8 cellular contexts compared by ENCODE assay signal in genomic region chr6:139474145-139475108, GRCh38.
DNase-seq lines count a peak whose midpoint lies in the region; ATAC-seq and TF ChIP-seq lines count a peak whose summit lies in the region.

No MANE protein-coding gene starts in this region.

- no peaks in the 10 kb centered on the region for H3K9me3 Mint-ChIP-seq in chondrocyte (ENCODE audit: low read depth)

- H3K4me1 Mint-ChIP-seq in chondrocyte (ENCODE audit: low read depth) = peaks cover 31% of the 10 kb centered on the region

- H3K27me3 ChIP-seq in muscle layer of colon (ENCODE audit: control insufficient read depth in 1 of 2, insufficient read depth in 2 of 2, low read length in 2 of 2) = no peaks in the 10 kb centered on the region

- no peak overlapping the region for H3K9ac ChIP-seq in muscle layer of colon (ENCODE audit: low read length)

- H3K9me3 ChIP-seq in muscle layer of colon (ENCODE audit: low read length) = no peaks in the 10 kb centered on the region

- H3K27ac ChIP-seq in muscle layer of colon (ENCODE audit: low read depth, low read length) = peak overlapping the region; percentile 73

- H3K27ac Mint-ChIP-seq in chondrocyte (ENCODE audit: unreplicated experiment) = peak overlapping the region; percentile 89

- TF ChIP-seq CTCF in chondrocyte (IDR thresholded peaks at IDR 0.05) = no peak

- H3K36me3 Mint-ChIP-seq in chondrocyte (ENCODE audit: low read depth) = no peaks in the 10 kb centered on the region

- DNase-seq in AG08395 (ENCODE audit: low spot score) (peak; percentile 24), NCI-H1694 (lab: John Stamatoyannopoulos, UW) (peak; percentile 82), chondrocyte (ENCODE audit: low spot score) (no peak), SW480 (ENCODE audit: low spot score) (no peak), NCI-H345 treated with DMSO at 0.1 percent for 48 hours (lab: John Stamatoyannopoulos, UW; ENCODE audit: unreplicated experiment) (no peak)

- H3K4me1 ChIP-seq in muscle layer of colon (ENCODE audit: insufficient read depth, low read length) = peaks cover 31% of the 10 kb centered on the region

- H3K36me3 ChIP-seq in muscle layer of colon (ENCODE audit: insufficient read depth, low read length) = no peaks in the 10 kb centered on the region

- ATAC-seq in GM21529 (IDR thresholded peaks at IDR 0.05; ENCODE audit: unreplicated experiment) (peak; percentile 64), HG03280 (IDR thresholded peaks at IDR 0.05; ENCODE audit: unreplicated experiment) (no peak)

- H3K4me3 Mint-ChIP-seq in chondrocyte (ENCODE audit: unreplicated experiment) = peak overlapping the region; percentile 17

- H3K4me3 ChIP-seq in muscle layer of colon (ENCODE audit: low read depth in 1 of 2, low read length in 2 of 2) = peak overlapping the region; percentile 32 to 39

- no peaks in the 10 kb centered on the region for H3K27me3 Mint-ChIP-seq in chondrocyte (ENCODE audit: low read depth)

Comparison
In these comparisons a context has a peak if more than half of its experiments do, and no peak if none do; other contexts are left out.
1. DNase-seq: peak in AG08395 (single experiment) and NCI-H1694 (single experiment); none in chondrocyte (single experiment), SW480 (single experiment) and NCI-H345 treated with DMSO at 0.1 percent for 48 hours (single experiment).